Comparison of ENCODE assay signal across 22 cellular contexts in genomic region chr5:1185652-1186350, GRCh38. TPM values are rescaled to one million over a fixed set of nuclear protein-coding genes. Genes with fewer than 3 reads are reported as not detected.
DNase-seq lines count a peak whose midpoint lies in the region; ATAC-seq, FAIRE-seq and TF ChIP-seq lines count a peak whose summit lies in the region.
"Had no signal": no experiment of that assay in that cellular context is flagged by ENCODE, and none has a peak within 500 bp of the region (broad histone marks: within the 10 kb centered on the region; RNA-seq: fewer than 3 reads in every experiment).

No MANE protein-coding gene starts in this region.

- ATAC-seq in Right ventricle myocardium superior (ENCODE audit: poor library complexity): peak; percentile 51
- ATAC-seq in lower lobe of right lung: peak; percentile 24 to 47
- no peak for ATAC-seq in GM21786 (IDR thresholded peaks at IDR 0.05; ENCODE audit: unreplicated experiment)
- ATAC-seq: activated naive CD4-positive, alpha-beta T cell treated with anti-CD3 and anti-CD28 coated beads, Interleukin-2, amount 50 U/mL, for 72 hours; stimulated activated naive CD8-positive, alpha-beta T cell treated with anti-CD3 and anti-CD28 coated beads, Interleukin-15, Interleukin-2, amounts not matched to agents 100 U/mL and 50 U/mL, for 24 hours had no signal

- TF ChIP-seq CTCF in right atrium auricular region (IDR thresholded peaks at IDR 0.05) (peak in 1 of 2 donors; percentile 19), colonic mucosa (IDR thresholded peaks at IDR 0.05) (no peak), lower lobe of right lung (IDR thresholded peaks at IDR 0.05) (no peak)

- no peak overlapping the region for H3K4me3 ChIP-seq in right atrium auricular region
- no peak overlapping the region for H3K4me3 ChIP-seq in colonic mucosa
- H3K4me3 ChIP-seq in lower lobe of right lung: no peak overlapping the region
- H3K4me3 ChIP-seq: breast epithelium, SJCRH30, vagina had no signal

- no peak overlapping the region for H3K9ac ChIP-seq in colonic mucosa (ENCODE audit: low read depth in 2 of 2, low read length in 2 of 2)

- H3K27ac ChIP-seq in right atrium auricular region (no peak overlapping the region), colonic mucosa (no peak overlapping the region), lower lobe of right lung (no peak overlapping the region)
- H3K27ac ChIP-seq: breast epithelium, SJCRH30, vagina had no signal

- peaks cover 0 to 30% of the 10 kb centered on the region in 2 donors for H3K4me1 ChIP-seq in right atrium auricular region
- peaks cover 9% of the 10 kb centered on the region for H3K4me1 ChIP-seq in colonic mucosa
- peaks cover 13% of the 10 kb centered on the region for H3K4me1 ChIP-seq in lower lobe of right lung
- H3K4me1 ChIP-seq: breast epithelium, SJCRH30, vagina had no signal

- intact Hi-C loops in Right ventricle myocardium superior (cut with DNase I): no loop called here
- intact Hi-C loops in colonic mucosa (cut with DNase I): no loop called here
- intact Hi-C loops in lower lobe of right lung (cut with DNase I): no loop called here

- no peak for FAIRE-seq in urothelium cell line (lab: Jason Lieb, UNC)
- FAIRE-seq: GM12892 had no signal

- H3K9me3 ChIP-seq in right atrium auricular region (no peaks in the 10 kb centered on the region), colonic mucosa (no peaks in the 10 kb centered on the region), lower lobe of right lung (no peaks in the 10 kb centered on the region)
- H3K9me3 ChIP-seq: breast epithelium, SJCRH30, vagina had no signal

- no peaks in the 10 kb centered on the region for H3K27me3 ChIP-seq in right atrium auricular region
- H3K27me3 ChIP-seq in colonic mucosa: peaks cover 3% of the 10 kb centered on the region
- peaks cover 22% of the 10 kb centered on the region for H3K27me3 ChIP-seq in lower lobe of right lung (ENCODE audit: low read depth)
- H3K27me3 ChIP-seq: SJCRH30, vagina had no signal

- DNase-seq in Right ventricle myocardium superior (peak; percentile 47), right atrium auricular region (ENCODE audit: low spot score) (no peak), colonic mucosa (peak; percentile 59), lower lobe of right lung (peak; percentile 45), urothelium cell line (ENCODE audit: low spot score) (no peak), AG08396 (ENCODE audit: low spot score) (no peak), NCI-H1105 (lab: John Stamatoyannopoulos, UW) (no peak)
- DNase-seq: activated CD4-positive, alpha-beta T cell treated with anti-CD3 and anti-CD28 coated beads, Interleukin-2, amount 50 U/mL, for 1 hour; GF-D8; NCI-H1694; NCI-H446 treated with DMSO at 0.1 percent for 48 hours; SJCRH30; stimulated activated naive CD8-positive, alpha-beta T cell treated with anti-CD3 and anti-CD28 coated beads, Interleukin-15, Interleukin-2, amounts not matched to agents 100 U/mL and 50 U/mL, for 24 hours; T-helper 9 cell had no signal

- H3K36me3 ChIP-seq in right atrium auricular region: no peaks in the 10 kb centered on the region
- no peaks in the 10 kb centered on the region for H3K36me3 ChIP-seq in colonic mucosa
- H3K36me3 ChIP-seq in lower lobe of right lung: no peaks in the 10 kb centered on the region
- H3K36me3 ChIP-seq: breast epithelium, SJCRH30, vagina had no signal

RNA-seq across cellular contexts. Expression of gene SLC6A19, which starts 15.6 kb away (rescaled TPM):
- total RNA-seq in Right ventricle myocardium superior (not detected), right atrium auricular region (not detected), colonic mucosa (10 to 100 TPM in 1 of 2 donors, under 1 TPM in 1; 0.67 to 56.2 TPM), lower lobe of right lung (not detected)
- total RNA-seq: activated naive CD4-positive, alpha-beta T cell treated with anti-CD3 and anti-CD28 coated beads, Interleukin-2, amount 50 U/mL, for 72 hours; breast epithelium; fibroblast of lung; kidney epithelial cell; SJCRH30; vagina had no signal

RNA-seq across cellular contexts. Expression of gene SLC6A18, which starts 39.4 kb away (rescaled TPM):
- not detected for total RNA-seq in Right ventricle myocardium superior
- total RNA-seq in right atrium auricular region: not detected
- total RNA-seq in colonic mucosa: under 1 TPM in 1 of 2 donors, not detected in 1; 0.27 TPM
- total RNA-seq in lower lobe of right lung: not detected
- total RNA-seq: activated naive CD4-positive, alpha-beta T cell treated with anti-CD3 and anti-CD28 coated beads, Interleukin-2, amount 50 U/mL, for 72 hours; breast epithelium; fibroblast of lung; kidney epithelial cell; posterior vena cava; SJCRH30; vagina had no signal

Comparison
In these comparisons a context has a peak if more than half of its experiments do, and no peak if none do; other contexts are left out.
1. DNase-seq: peak in Right ventricle myocardium superior (single experiment), colonic mucosa (single experiment) and lower lobe of right lung (single experiment); none in right atrium auricular region (single experiment), urothelium cell line (single experiment), AG08396 (single experiment) and NCI-H1105 (single experiment).